Comparison of ENCODE assay signal across 9 cellular contexts in the genomic region with DNA sequence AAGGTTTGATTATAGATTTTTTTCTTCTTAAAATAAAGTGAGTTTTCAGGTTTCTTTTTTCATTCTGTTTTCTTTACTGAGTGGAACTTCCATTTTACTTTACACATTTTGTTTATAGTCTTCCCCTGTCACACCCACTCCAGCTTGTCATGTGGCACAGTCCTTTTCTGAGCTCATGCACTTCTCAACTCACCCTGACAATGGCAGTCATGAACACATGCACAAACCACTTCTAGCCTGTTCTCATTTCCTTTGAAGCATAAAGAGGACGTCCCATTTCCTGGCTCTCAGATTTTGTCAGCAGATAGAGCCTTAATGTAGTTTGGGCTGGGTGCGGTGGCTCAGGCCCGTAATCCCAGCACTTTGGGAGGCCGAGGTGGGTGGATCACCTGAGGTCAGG.
DNase-seq lines count a peak whose midpoint lies in the region; ATAC-seq lines count a peak whose summit lies in the region.
"Had no signal": no experiment of that assay in that cellular context is flagged by ENCODE, and none has a peak within 500 bp of the region (broad histone marks: within the 10 kb centered on the region; RNA-seq: fewer than 3 reads in every experiment).

No MANE protein-coding gene starts in this region.

- H3K27me3 ChIP-seq in CD8-positive, alpha-beta memory T cell (ENCODE audit: insufficient read depth, low read length, poor library complexity, severe bottlenecking): no peaks in the 10 kb centered on the region
- H3K27me3 ChIP-seq in trophoblast cell (ENCODE audit: insufficient read depth, low read length): no peaks in the 10 kb centered on the region

- no peak overlapping the region for H2BK12ac ChIP-seq in trophoblast cell (ENCODE audit: low read length)

- no peaks in the 10 kb centered on the region for H3K27me3 Mint-ChIP-seq in CD8-positive, alpha-beta memory T cell
- H3K27me3 Mint-ChIP-seq: activated naive CD8-positive, alpha-beta T cell had no signal

- H3K9me3 Mint-ChIP-seq in CD8-positive, alpha-beta memory T cell: no peaks in the 10 kb centered on the region

- no peak overlapping the region for H3K14ac ChIP-seq in trophoblast cell (ENCODE audit: low read length)

- H3K79me1 ChIP-seq in trophoblast cell (ENCODE audit: low read length): peaks cover 2% of the 10 kb centered on the region

- H3K79me2 ChIP-seq in trophoblast cell (ENCODE audit: control insufficient read depth, insufficient read depth, low read length, poor library complexity): peaks cover 2% of the 10 kb centered on the region

- H3K27ac ChIP-seq in CD8-positive, alpha-beta memory T cell (ENCODE audit: low read depth, low read length): no peak overlapping the region
- no peak overlapping the region for H3K27ac ChIP-seq in trophoblast cell (ENCODE audit: low read depth, low read length)

- H3K27ac Mint-ChIP-seq in CD8-positive, alpha-beta memory T cell: no peak overlapping the region
- H3K27ac Mint-ChIP-seq: activated naive CD8-positive, alpha-beta T cell had no signal

- no peak overlapping the region for H3K23ac ChIP-seq in trophoblast cell (ENCODE audit: low read length)

- H2BK5ac ChIP-seq in trophoblast cell (ENCODE audit: low read depth, low read length, poor library complexity): no peak overlapping the region

- no peak overlapping the region for H3K4ac ChIP-seq in trophoblast cell (ENCODE audit: low read depth, low read length)

- POLR2A ChIA-PET in CD8-positive, alpha-beta memory T cell (lab: Charles Lee): interaction anchor here (0.8 to 2.1 kb wide), 3 partner anchors 9 to 187 kb away, joined by 3 to 13 read pairs (median 3); a partner anchor contains a TSS

- no peak overlapping the region for H4K91ac ChIP-seq in trophoblast cell (ENCODE audit: low read depth, low read length)

- no peak overlapping the region for H3K18ac ChIP-seq in trophoblast cell (ENCODE audit: low read length)

- no peak overlapping the region for H4K12ac ChIP-seq in trophoblast cell (ENCODE audit: low read depth, low read length)

- DNase-seq in CD8-positive, alpha-beta memory T cell: peak; percentile 39 to 80 (median 74)
- peak; percentile 15 for DNase-seq in NOMO-1 treated with dmso at 0.1 percent for 144 hours (lab: John Stamatoyannopoulos, UW; ENCODE audit: unreplicated experiment)
- DNase-seq in dermis blood vessel endothelial cell: peak; percentile 41
- DNase-seq in dedifferentiated amniotic fluid mesenchymal stem cell (ENCODE audit: extremely low spot score): no peak
- no peak for DNase-seq in trophoblast cell

- H3K36me3 ChIP-seq in CD8-positive, alpha-beta memory T cell (ENCODE audit: insufficient read depth, low read length): no peaks in the 10 kb centered on the region
- no peaks in the 10 kb centered on the region for H3K36me3 ChIP-seq in trophoblast cell (ENCODE audit: control insufficient read depth in 1 of 2, insufficient read depth in 2 of 2, low read length in 2 of 2)

- peaks cover 6 to 20% (median 12%) of the 10 kb centered on the region in 3 donors for H3K4me1 Mint-ChIP-seq in CD8-positive, alpha-beta memory T cell

- H2AFZ ChIP-seq in trophoblast cell (ENCODE audit: insufficient read depth, low read length, poor library complexity): no peak overlapping the region

- H3K36me3 Mint-ChIP-seq in CD8-positive, alpha-beta memory T cell: peaks cover 0 to 2% (median 0%) of the 10 kb centered on the region in 3 donors
- H3K36me3 Mint-ChIP-seq: activated naive CD8-positive, alpha-beta T cell had no signal

- ATAC-seq in GM18873 (IDR thresholded peaks at IDR 0.05; ENCODE audit: low FRiP score, unreplicated experiment) (peak; percentile 45), GM21526 (IDR thresholded peaks at IDR 0.05; ENCODE audit: low FRiP score, unreplicated experiment) (no peak), GM19023 (IDR thresholded peaks at IDR 0.05; ENCODE audit: unreplicated experiment) (no peak)

- CTCF ChIA-PET in CD8-positive, alpha-beta memory T cell (lab: Charles Lee): interaction anchor here (0.9 to 1.8 kb wide), 9 partner anchors 9 to 244 kb away, joined by 3 to 6 read pairs (median 4); a partner anchor contains a TSS

- H3K4me3 Mint-ChIP-seq in CD8-positive, alpha-beta memory T cell: no peak overlapping the region
- H3K4me3 Mint-ChIP-seq: activated naive CD8-positive, alpha-beta T cell had no signal

- H4K8ac ChIP-seq in trophoblast cell (ENCODE audit: low read depth, low read length): no peak overlapping the region

- peaks cover 4% of the 10 kb centered on the region for H3K9me3 ChIP-seq in CD8-positive, alpha-beta memory T cell (ENCODE audit: low read length)
- peaks cover 7% of the 10 kb centered on the region for H3K9me3 ChIP-seq in trophoblast cell (ENCODE audit: insufficient read depth, low read depth, low read length)

- no CpG with 5 or more reads among the region's 4 CpGs for WGBS in trophoblast cell (ENCODE audit: extremely low coverage, insufficient coverage, insufficient read length)

- no peak overlapping the region for H2BK120ac ChIP-seq in trophoblast cell (ENCODE audit: insufficient read depth, low read length, poor library complexity)

- peaks cover 22% of the 10 kb centered on the region for H3K4me1 ChIP-seq in CD8-positive, alpha-beta memory T cell (ENCODE audit: insufficient read depth, low read length)
- H3K4me1 ChIP-seq in trophoblast cell (ENCODE audit: control insufficient read depth in 1 of 2, insufficient read depth in 2 of 2, low read length in 2 of 2): no peaks in the 10 kb centered on the region

- no peak overlapping the region for H3K4me3 ChIP-seq in CD8-positive, alpha-beta memory T cell (ENCODE audit: low read length)
- no peak overlapping the region for H3K4me3 ChIP-seq in trophoblast cell (ENCODE audit: low read depth, low read length)

- H2AK5ac ChIP-seq in trophoblast cell (ENCODE audit: low read length): no peak overlapping the region

- H3K4me2 ChIP-seq in trophoblast cell (ENCODE audit: low read length): no peak overlapping the region

- H3K9ac ChIP-seq in trophoblast cell (ENCODE audit: low read length): no peak overlapping the region

Comparison
In these comparisons a context has a peak if more than half of its experiments do, and no peak if none do; other contexts are left out.
1. DNase-seq: peak in CD8-positive, alpha-beta memory T cell (5 of 5), NOMO-1 treated with dmso at 0.1 percent for 144 hours (single experiment) and dermis blood vessel endothelial cell (single experiment); none in dedifferentiated amniotic fluid mesenchymal stem cell (single experiment) and trophoblast cell (0 of 2).